18 cellular contexts compared by ENCODE assay signal in the genomic region with DNA sequence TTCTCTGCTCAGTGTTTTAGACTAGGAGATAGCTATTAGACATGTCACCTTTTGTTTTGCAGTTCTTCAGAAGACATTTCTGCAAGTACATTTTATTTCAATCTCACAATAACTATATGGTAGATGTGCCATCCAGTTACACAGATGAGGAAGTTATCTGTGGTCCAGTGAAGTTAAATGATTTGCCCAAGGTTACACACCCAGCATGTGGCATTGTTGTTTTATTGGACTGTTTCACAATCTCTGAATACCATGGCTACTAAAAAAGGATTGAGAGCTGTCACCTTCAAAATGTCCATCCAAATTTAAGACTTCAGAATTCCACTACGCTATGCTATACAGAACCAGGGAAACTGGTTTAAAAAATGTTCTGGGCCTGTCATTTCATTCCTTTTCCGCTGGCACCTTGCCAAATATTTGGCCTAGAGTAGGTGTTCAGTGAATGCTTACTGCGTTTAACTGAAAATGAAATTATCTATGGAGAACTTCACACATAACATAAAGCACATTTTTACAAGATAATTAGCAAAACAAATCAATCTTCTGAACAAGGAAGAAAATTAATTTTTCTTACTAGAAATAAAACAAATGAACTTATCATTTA. TPM values are rescaled to one million over a fixed set of nuclear protein-coding genes. Genes with fewer than 3 reads are reported as not detected.
"Had no signal": no experiment of that assay in that cellular context is flagged by ENCODE, and none has a peak within 500 bp of the region (broad histone marks: within the 10 kb centered on the region; RNA-seq: fewer than 3 reads in every experiment).

No MANE protein-coding gene starts in this region.

- H3K4me3 ChIP-seq: ascending aorta, esophagus muscularis mucosa, left lung, pancreas, thoracic aorta had no signal

- DNase-seq: activated CD4-positive, alpha-beta memory T cell treated with anti-CD3 and anti-CD28 coated beads for 36 hours; activated CD8-positive, alpha-beta memory T cell treated with anti-CD3 and anti-CD28 coated beads, Interleukin-2, amount 10 ng/mL, durations not matched to agents 7 days and 5 days; activated naive CD4-positive, alpha-beta T cell treated with anti-CD3 and anti-CD28 coated beads for 36 hours; activated naive CD8-positive, alpha-beta T cell treated with anti-CD3 and anti-CD28 coated beads, Interleukin-2, amount 50 U/mL, for 24 hours; activated T-cell treated with anti-CD3 and anti-CD28 coated beads, Interleukin-2, amount 50 U/mL, for 1 hour; left lung; mammary epithelial cell; naive B cell; pancreas; stimulated activated CD4-positive, alpha-beta T cell treated with anti-CD3 and anti-CD28 coated beads, Interleukin-12 subunit alpha, Interleukin-12 subunit beta, amount 100 ng/mL, for 4 hours; WERI-Rb-1 had no signal

- H3K27me3 ChIP-seq: ascending aorta, esophagus muscularis mucosa, left lung, pancreas had no signal

- H3K27ac ChIP-seq: ascending aorta, esophagus muscularis mucosa, left lung, pancreas, thoracic aorta, WERI-Rb-1 had no signal

- H3K4me1 ChIP-seq: ascending aorta, esophagus muscularis mucosa, left lung, pancreas had no signal

- ATAC-seq: activated CD8-positive, alpha-beta memory T cell treated with anti-CD3 and anti-CD28 coated beads, Interleukin-2, amount 10 ng/mL, durations not matched to agents 7 days and 5 days; activated naive CD8-positive, alpha-beta T cell treated with anti-CD3 and anti-CD28 coated beads, Interleukin-2, amount 50 U/mL, for 24 hours; left lung; pancreas; stimulated activated effector memory CD8-positive, alpha-beta T cell treated with anti-CD3 and anti-CD28 coated beads, Interleukin-12 subunit alpha, Interleukin-12 subunit beta, amount 100 ng/mL, for 72 hours had no signal

- H3K36me3 ChIP-seq: pancreas, thoracic aorta had no signal

- FAIRE-seq: colon, islet of Langerhans, pancreas, urothelium cell line had no signal

- H3K9me3 ChIP-seq: ascending aorta, esophagus muscularis mucosa, left lung, pancreas, thoracic aorta had no signal

RNA-seq across cellular contexts. Expression of a gene that starts 20.2 kb away (rescaled TPM):
- polyA plus RNA-seq: mammary epithelial cell had no signal
